Comparison of ENCODE assay signal across 22 cellular contexts in the genomic region with DNA sequence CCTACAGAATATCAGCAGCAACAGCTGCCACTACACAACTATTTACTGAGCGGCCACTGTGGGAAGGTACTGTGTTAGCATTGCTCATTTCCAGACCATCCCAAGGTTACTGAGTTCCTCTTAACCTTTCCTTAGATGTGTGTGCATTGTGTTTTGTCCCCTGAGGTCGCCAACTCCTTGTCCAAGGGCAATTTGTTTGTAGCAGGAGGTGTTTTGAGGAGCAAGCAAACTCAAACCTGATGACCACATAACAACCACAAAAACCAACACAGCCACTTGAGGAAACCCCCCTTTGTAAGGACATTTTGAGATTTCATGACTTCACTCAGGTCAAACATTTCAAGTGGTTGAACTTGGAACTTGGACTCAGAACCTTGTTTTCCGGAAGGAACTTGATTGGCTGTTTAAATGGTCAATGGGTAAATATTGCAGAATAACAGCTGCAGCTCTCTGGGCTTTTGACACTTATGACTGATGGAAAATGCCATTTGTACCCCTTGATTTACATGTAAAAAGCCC.
DNase-seq lines count a peak whose midpoint lies in the region; ATAC-seq and TF ChIP-seq lines count a peak whose summit lies in the region.
"Had no signal": no experiment of that assay in that cellular context is flagged by ENCODE, and none has a peak within 500 bp of the region (broad histone marks: within the 10 kb centered on the region; RNA-seq: fewer than 3 reads in every experiment).

No MANE protein-coding gene starts in this region.

- no peaks in the 10 kb centered on the region for H3K9me3 ChIP-seq in right lobe of liver
- H3K9me3 ChIP-seq: esophagus squamous epithelium, neutrophil, right atrium auricular region had no signal

- H3K4me1 ChIP-seq in right lobe of liver, result peaks cover 0 to 23% (median under 1%) of the 10 kb centered on the region in 4 donors
- H3K4me1 ChIP-seq: esophagus squamous epithelium, right atrium auricular region had no signal

- H3K27ac ChIP-seq in right lobe of liver, result no peak overlapping the region
- H3K27ac ChIP-seq: esophagus squamous epithelium, neutrophil, right atrium auricular region had no signal

- TF ChIP-seq POLR2A in right lobe of liver (IDR thresholded peaks at IDR 0.05), result no peak

- ATAC-seq in GM18498 (IDR thresholded peaks at IDR 0.05; ENCODE audit: unreplicated experiment) (peak; percentile 51), GM21423 (IDR thresholded peaks at IDR 0.05; ENCODE audit: unreplicated experiment) (peak; percentile 60), HG03095 (IDR thresholded peaks at IDR 0.05; ENCODE audit: unreplicated experiment) (peak; percentile 54), right lobe of liver (peak in 3 of 4 donors; percentile 36 to 57 (median 55)), GM19328 (IDR thresholded peaks at IDR 0.05; ENCODE audit: unreplicated experiment) (no peak)
- ATAC-seq: K562; left ventricle myocardium superior; stimulated activated naive CD8-positive, alpha-beta T cell treated with anti-CD3 and anti-CD28 coated beads, Interleukin-15, Interleukin-2, amounts not matched to agents 100 U/mL and 50 U/mL, for 24 hours had no signal

- intact Hi-C loops in right lobe of liver (cut with DNase I), result no loop called here

- DNase-seq in right lobe of liver, result no peak
- no peak for DNase-seq in activated naive CD4-positive, alpha-beta T cell (lab: John Stamatoyannopoulos, UW)
- no peak for DNase-seq in NAMALWA (ENCODE audit: low spot score)
- DNase-seq in HuH-7 (ENCODE audit: low spot score), result no peak
- DNase-seq: ACHN; activated CD4-positive, alpha-beta T cell treated with anti-CD3 and anti-CD28 coated beads, Interleukin-2, amount 50 U/mL, for 1 hour; activated gamma-delta T cell; amniotic stem cell; central memory CD4-positive, alpha-beta T cell; DMS153; esophagus squamous epithelium; left ventricle myocardium superior; MV-4-11; NCI-H524; stimulated activated naive CD8-positive, alpha-beta T cell treated with anti-CD3 and anti-CD28 coated beads, Interleukin-15, Interleukin-2, amounts not matched to agents 100 U/mL and 50 U/mL, for 24 hours had no signal

- no peak for TF ChIP-seq CTCF in right lobe of liver (IDR thresholded peaks at IDR 0.05)

- H3K4me3 ChIP-seq in right lobe of liver, result no peak overlapping the region
- H3K4me3 ChIP-seq: esophagus squamous epithelium, K562, right atrium auricular region had no signal

- no peaks in the 10 kb centered on the region for H3K36me3 ChIP-seq in right lobe of liver
- H3K36me3 ChIP-seq: esophagus squamous epithelium, neutrophil, right atrium auricular region had no signal

- H3K27me3 ChIP-seq in right lobe of liver, result no peaks in the 10 kb centered on the region
- H3K27me3 ChIP-seq: esophagus squamous epithelium, neutrophil, right atrium auricular region had no signal

- WGBS in right lobe of liver (ENCODE audit: insufficient coverage, low coverage, low lambda C conversion rate, missing lambda C conversion rate), result 43% methylated on average over 2 of the region's 3 CpGs
